Comparison of ENCODE assay signal across 8 cellular contexts in the genomic region with DNA sequence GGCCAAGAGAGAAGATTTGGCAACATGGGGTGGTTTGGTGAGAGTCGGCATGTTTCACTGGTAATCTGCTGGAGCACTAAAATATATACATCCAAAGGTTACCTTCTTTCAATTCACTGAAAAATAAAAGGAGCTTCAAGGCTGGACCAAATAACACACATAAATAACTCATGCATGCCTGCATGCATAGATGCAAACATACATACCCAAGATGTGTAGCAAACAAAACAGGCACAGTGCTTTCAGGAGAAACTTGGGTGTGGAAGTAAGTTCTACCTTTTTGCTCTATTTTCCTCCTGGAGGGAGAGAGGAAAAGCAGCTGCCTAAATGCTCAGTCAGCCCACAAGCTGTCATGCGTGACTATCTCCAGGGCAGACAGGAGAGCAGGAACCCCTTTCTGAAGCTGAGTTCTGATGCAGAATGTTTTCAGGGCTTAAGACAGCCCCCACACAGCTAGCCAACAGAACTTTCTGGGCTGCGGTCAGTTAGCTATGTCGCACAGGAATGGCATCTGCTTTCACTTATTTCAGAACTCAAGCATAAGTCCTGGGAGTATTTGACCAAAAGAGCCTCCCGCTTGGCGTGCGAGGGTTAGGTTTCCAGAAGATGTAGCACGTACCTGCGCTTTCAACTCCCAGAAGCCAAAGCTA.
A peak's percentile ranks its signal among the peaks of the same experiment; 100 is the strongest.
DNase-seq lines count a peak whose midpoint lies in the region; ATAC-seq and TF ChIP-seq lines count a peak whose summit lies in the region.

No MANE protein-coding gene starts in this region.

- intact Hi-C loops in vagina (cut with DNase I), result no loop called here

- H3K27ac ChIP-seq in caudate nucleus (ENCODE audit: low read depth, low read length) (peak overlapping the region; percentile 55), vagina (peak overlapping the region; percentile 86)

- no peak for TF ChIP-seq CTCF in AG10803 (conservative IDR thresholded peaks at IDR 0.05; ENCODE audit: low read length)
- TF ChIP-seq CTCF in vagina (IDR thresholded peaks at IDR 0.05), result no peak

- no peaks in the 10 kb centered on the region for H3K36me3 ChIP-seq in vagina

- H3K4me1 ChIP-seq in vagina, result peaks cover 42% of the 10 kb centered on the region

- no peaks in the 10 kb centered on the region for H3K9me3 ChIP-seq in vagina

- no peaks in the 10 kb centered on the region for H3K27me3 ChIP-seq in vagina

- ATAC-seq in GM18517 (IDR thresholded peaks at IDR 0.05; ENCODE audit: unreplicated experiment) (peak; percentile 24), HG03025 (IDR thresholded peaks at IDR 0.05; ENCODE audit: low FRiP score, unreplicated experiment) (peak; percentile 53)

- H3K4me3 ChIP-seq in AG10803 (ENCODE audit: low read length), result peak overlapping the region; percentile 9
- no peak overlapping the region for H3K4me3 ChIP-seq in vagina

- no peak for TF ChIP-seq POLR2A in vagina (IDR thresholded peaks at IDR 0.05)

- peak; percentile 100 for DNase-seq in AG10803 (ENCODE audit: low read depth)
- peak; percentile 61 for DNase-seq in OCI-M1 (lab: John Stamatoyannopoulos, UW)
- no peak for DNase-seq in caudate nucleus (lab: John Stamatoyannopoulos, UW)
- peak; percentile 39 for DNase-seq in mesenteric fat pad (ENCODE audit: low spot score)
- DNase-seq in vagina (ENCODE audit: extremely low spot score in 2 of 2), result peak in 1 of 2 donors; percentile 88
- DNase-seq in NCI-H2029 (lab: John Stamatoyannopoulos, UW), result no peak

Comparison
In these comparisons a context has a peak if more than half of its experiments do, and no peak if none do; other contexts are left out.
1. DNase-seq: peak in AG10803 (single experiment), OCI-M1 (single experiment) and mesenteric fat pad (single experiment); none in caudate nucleus (0 of 61) and NCI-H2029 (single experiment).